ENCODE assay signal across 13 cellular contexts in genomic region chr16:33336226-33336985, GRCh38. TPM values are rescaled to one million over a fixed set of nuclear protein-coding genes. Genes with fewer than 3 reads are reported as not detected.
DNase-seq lines count a peak whose midpoint lies in the region; ATAC-seq and TF ChIP-seq lines count a peak whose summit lies in the region.
"Not testable (repeated sequence)": the region's sequence is repeated elsewhere in the genome, so short reads cannot be mapped to it uniquely, and the experiment has no call there.
"Had no signal": no experiment of that assay in that cellular context is flagged by ENCODE, and none has a peak within 500 bp of the region (broad histone marks: within the 10 kb centered on the region; RNA-seq: fewer than 3 reads in every experiment).

No MANE protein-coding gene starts in this region.

- H3K9me3 Mint-ChIP-seq in activated CD4-positive, alpha-beta T cell treated with anti-CD3 and anti-CD28 coated beads for 36 hours (ENCODE audit: low read depth); activated T-cell treated with anti-CD3 and anti-CD28 coated beads, Interleukin-2, amount 50 U/mL, for 4 hours; neural crest cell: not testable (repeated sequence)

- not testable (repeated sequence) for H3K4me3 ChIP-seq in body of pancreas, left ventricle myocardium inferior, transverse colon

- not testable (repeated sequence) for ATAC-seq in activated CD4-positive, alpha-beta T cell treated with anti-CD3 and anti-CD28 coated beads for 36 hours; body of pancreas
- peak in 1 of 2 donors; percentile 46 for ATAC-seq in activated T-cell treated with anti-CD3 and anti-CD28 coated beads, Interleukin-2, amount 50 U/mL, for 4 hours

- H3K27me3 Mint-ChIP-seq in activated CD4-positive, alpha-beta T cell treated with anti-CD3 and anti-CD28 coated beads for 36 hours; activated T-cell treated with anti-CD3 and anti-CD28 coated beads, Interleukin-2, amount 50 U/mL, for 4 hours (ENCODE audit: low read depth); neural crest cell (ENCODE audit: low read depth): not testable (repeated sequence)

- not testable (repeated sequence) for TF ChIP-seq POLR2A in body of pancreas (IDR thresholded peaks at IDR 0.05); transverse colon (IDR thresholded peaks at IDR 0.05)

- POLR2A ChIA-PET in activated CD4-positive, alpha-beta T cell treated with anti-CD3 and anti-CD28 coated beads for 36 hours (lab: Charles Lee) = not testable (repeated sequence)

- 49 to 53% methylated on average over 2 to 3 of the region's 3 CpGs for WGBS in body of pancreas, 2 donors
- 61 to 78% methylated on average over 1 to 3 of the region's 3 CpGs for WGBS in transverse colon (ENCODE audit: low coverage in 1 of 2), 2 donors

- H3K27me3 ChIP-seq in body of pancreas; left ventricle myocardium inferior (ENCODE audit: low read depth); transverse colon: not testable (repeated sequence)

- H3K4me3 Mint-ChIP-seq in activated CD4-positive, alpha-beta T cell treated with anti-CD3 and anti-CD28 coated beads for 36 hours; activated T-cell treated with anti-CD3 and anti-CD28 coated beads, Interleukin-2, amount 50 U/mL, for 4 hours; neural crest cell: not testable (repeated sequence)

- in situ Hi-C loops in transverse colon (cut with MboI; ENCODE audit: low pct_ligation_motif_present in 1 of 4, low pct_unique_long_range_greater_than_20kb in 1 of 4, low sequenced_read_pairs in 3 of 4) = not testable (repeated sequence)

- not testable (repeated sequence) for H3K27ac Mint-ChIP-seq in activated CD4-positive, alpha-beta T cell treated with anti-CD3 and anti-CD28 coated beads for 36 hours; neural crest cell (ENCODE audit: unreplicated experiment)

- not testable (repeated sequence) for H3K36me3 ChIP-seq in body of pancreas (replicated peaks in 1 of 2; ENCODE audit: insufficient read depth in 1 of 2, low read depth in 2 of 2); left ventricle myocardium inferior; transverse colon

- not testable (repeated sequence) for H3K27ac ChIP-seq in body of pancreas; left ventricle myocardium inferior (replicated peaks); transverse colon

- H3K4me1 Mint-ChIP-seq in activated CD4-positive, alpha-beta T cell treated with anti-CD3 and anti-CD28 coated beads for 36 hours; activated T-cell treated with anti-CD3 and anti-CD28 coated beads, Interleukin-2, amount 50 U/mL, for 4 hours (ENCODE audit: low read depth); neural crest cell: not testable (repeated sequence)

- DNase-seq in HCEC 1CT = peak; percentile 0
- DNase-seq in activated CD4-positive, alpha-beta T cell treated with anti-CD3 and anti-CD28 coated beads for 36 hours = peak; percentile 54
- peak; percentile 55 for DNase-seq in activated T-cell treated with anti-CD3 and anti-CD28 coated beads, Interleukin-2, amount 50 U/mL, for 4 hours
- DNase-seq in body of pancreas = peak; percentile 45 to 61 (median 52)
- DNase-seq in left ventricle myocardium inferior = peak; percentile 76
- DNase-seq in neural crest cell (ENCODE audit: low read depth, low spot score) = peak; percentile 9
- DNase-seq in stimulated activated CD4-positive, alpha-beta T cell treated with anti-CD3 and anti-CD28 coated beads, TNF-alpha, amount 100 ng/mL, for 1 hour (ENCODE audit: low read depth in 3 of 3, low spot score in 1 of 3) = peak in 2 of 3 donors; percentile 13 to 26
- peak; percentile 41 for DNase-seq in transverse colon

- not testable (repeated sequence) for H3K9me3 ChIP-seq in body of pancreas; left ventricle myocardium inferior (replicated peaks); transverse colon

- H3K36me3 Mint-ChIP-seq in activated CD4-positive, alpha-beta T cell treated with anti-CD3 and anti-CD28 coated beads for 36 hours (ENCODE audit: low read depth); activated T-cell treated with anti-CD3 and anti-CD28 coated beads, Interleukin-2, amount 50 U/mL, for 4 hours (ENCODE audit: insufficient read depth); neural crest cell (ENCODE audit: low read depth): not testable (repeated sequence)

- not testable (repeated sequence) for TF ChIP-seq CTCF in body of pancreas (IDR thresholded peaks at IDR 0.05); left ventricle myocardium inferior (IDR thresholded peaks at IDR 0.05; ENCODE audit: borderline replicate concordance); neural crest cell (conservative IDR thresholded peaks at IDR 0.05); transverse colon (IDR thresholded peaks at IDR 0.05)

- TF ChIP-seq EP300 in transverse colon (IDR thresholded peaks at IDR 0.05; ENCODE audit: low read depth) = not testable (repeated sequence)

- intact Hi-C loops in activated CD4-positive, alpha-beta T cell treated with anti-CD3 and anti-CD28 coated beads for 36 hours (cut with DNase I, micrococcal nuclease); body of pancreas (cut with DNase I); left ventricle myocardium inferior (cut with micrococcal nuclease); transverse colon (cut with DNase I; ENCODE audit: low total_unique reads): not testable (repeated sequence)

- H3K4me1 ChIP-seq in body of pancreas, left ventricle myocardium inferior, transverse colon: not testable (repeated sequence)

- CTCF ChIA-PET in activated CD4-positive, alpha-beta T cell treated with anti-CD3 and anti-CD28 coated beads for 36 hours (lab: Charles Lee) = not testable (repeated sequence)

RNA-seq across cellular contexts. Expression of gene TP53TG3B, which starts 24.2 kb away (rescaled TPM):
- total RNA-seq in activated CD4-positive, alpha-beta T cell treated with anti-CD3 and anti-CD28 coated beads for 36 hours = under 1 TPM; 0.37 to 0.72 TPM
- not detected for total RNA-seq in activated T-cell treated with anti-CD3 and anti-CD28 coated beads, Interleukin-2, amount 50 U/mL, for 4 hours
- not detected for total RNA-seq in body of pancreas
- total RNA-seq in left ventricle myocardium inferior = not detected
- not detected in 2 replicates for total RNA-seq in neural crest cell
- not detected for total RNA-seq in transverse colon
- total RNA-seq: dermis microvascular lymphatic vessel endothelial cell, fibroblast of lung, OCI-LY7, SJSA1, subcutaneous adipose tissue had no signal

RNA-seq across cellular contexts. Expression of gene TP53TG3E, which starts 32.3 kb away (rescaled TPM):
- not detected for total RNA-seq in activated CD4-positive, alpha-beta T cell treated with anti-CD3 and anti-CD28 coated beads for 36 hours
- total RNA-seq in activated T-cell treated with anti-CD3 and anti-CD28 coated beads, Interleukin-2, amount 50 U/mL, for 4 hours = not detected
- total RNA-seq in body of pancreas = not detected
- total RNA-seq in left ventricle myocardium inferior = not detected
- not detected in 2 replicates for total RNA-seq in neural crest cell
- not detected for total RNA-seq in transverse colon
- total RNA-seq: dermis microvascular lymphatic vessel endothelial cell, fibroblast of lung, OCI-LY7, SJSA1, subcutaneous adipose tissue had no signal

Comparison
In these comparisons a context has a peak if more than half of its experiments do, and no peak if none do; other contexts are left out.
1. DNase-seq: peak in every context shown above with its lines; median percentile 76 in left ventricle myocardium inferior; 55 in activated T-cell treated with anti-CD3 and anti-CD28 coated beads, Interleukin-2, amount 50 U/mL, for 4 hours; 54 in activated CD4-positive, alpha-beta T cell treated with anti-CD3 and anti-CD28 coated beads for 36 hours; 52 in body of pancreas; 41 in transverse colon; 20 in stimulated activated CD4-positive, alpha-beta T cell treated with anti-CD3 and anti-CD28 coated beads, TNF-alpha, amount 100 ng/mL, for 1 hour; 9 in neural crest cell; 0 in HCEC 1CT.